23 cellular contexts compared by ENCODE assay signal in genomic region chr20:4511776-4512175, GRCh38.
DNase-seq lines count a peak whose midpoint lies in the region; ATAC-seq and TF ChIP-seq lines count a peak whose summit lies in the region.
"Had no signal": no experiment of that assay in that cellular context is flagged by ENCODE, and none has a peak within 500 bp of the region (broad histone marks: within the 10 kb centered on the region; RNA-seq: fewer than 3 reads in every experiment).

No MANE protein-coding gene starts in this region.

- ATAC-seq in HG03571 (IDR thresholded peaks at IDR 0.05; ENCODE audit: unreplicated experiment) = no peak

- no peak for TF ChIP-seq CTCF in mammary epithelial cell (conservative IDR thresholded peaks at IDR 0.05 in 1 of 2, IDR thresholded peaks at IDR 0.05 in 1 of 2; ENCODE audit: extremely low read depth in 1 of 2, insufficient read depth in 1 of 2, low read depth in 1 of 2, low read length in 2 of 2)
- no peak for TF ChIP-seq CTCF in MCF 10A (IDR thresholded peaks at IDR 0.05; ENCODE audit: unreplicated experiment)
- TF ChIP-seq CTCF in brain microvascular endothelial cell (IDR thresholded peaks at IDR 0.05; ENCODE audit: low read depth, low read length, missing control alignments) = no peak
- TF ChIP-seq CTCF in neural progenitor cell (IDR thresholded peaks at IDR 0.05) = no peak

- H3K4me2 ChIP-seq in mammary epithelial cell (ENCODE audit: insufficient read depth, low read depth, low read length) (no peak overlapping the region), neural progenitor cell (no peak overlapping the region)
- H3K4me2 ChIP-seq: KMS-11, PC-9, SK-N-SH had no signal

- no peak overlapping the region for H3K4me3 ChIP-seq in mammary epithelial cell (replicated peaks in 1 of 3; ENCODE audit: insufficient read depth in 1 of 3, low read depth in 2 of 3, low read length in 3 of 3)
- no peak overlapping the region for H3K4me3 ChIP-seq in NT2/D1 (ENCODE audit: insufficient read length, low read depth)
- no peak overlapping the region for H3K4me3 ChIP-seq in brain microvascular endothelial cell (ENCODE audit: low read depth, low read length)
- no peak overlapping the region for H3K4me3 ChIP-seq in neural progenitor cell
- H3K4me3 ChIP-seq: PC-9 had no signal

- BruUV-seq in mammary epithelial cell (replicated peaks; lab: Mats Ljungman, UMichigan) = no TSS peak
- BruUV-seq in MCF 10A (replicated peaks; lab: Mats Ljungman, UMichigan) = no TSS peak

- no peaks in the 10 kb centered on the region for H3F3A ChIP-seq in neural progenitor cell (ENCODE audit: low read depth)

- CTCF ChIA-PET in mammary epithelial cell (lab: Charles Lee; ENCODE audit: low non-redundant PET) (no interaction called here), MCF 10A (lab: Yijun Ruan, JAX) (interaction anchor here (0.6 kb wide), 1 partner anchor 229 kb away, joined by 3 read pairs; no protein-coding TSS in a partner anchor)

- H4K20me1 ChIP-seq in mammary epithelial cell (ENCODE audit: insufficient read depth, low read length) = no peaks in the 10 kb centered on the region
- no peaks in the 10 kb centered on the region for H4K20me1 ChIP-seq in neural progenitor cell (ENCODE audit: low read depth)

- peak overlapping the region; percentile 95 for H3K27ac ChIP-seq in mammary epithelial cell (ENCODE audit: insufficient read depth, low read depth, low read length)
- peak overlapping the region; percentile 85 for H3K27ac ChIP-seq in brain microvascular endothelial cell
- H3K27ac ChIP-seq in neural progenitor cell = no peak overlapping the region
- H3K27ac ChIP-seq: 22Rv1, HL-60, KMS-11 had no signal

- in situ Hi-C loops in mammary epithelial cell (cut with MboI; ENCODE audit: low sequenced_read_pairs in 2 of 2) = no loop called here
- in situ Hi-C loops in brain microvascular endothelial cell (cut with HindIII; ENCODE audit: low pct_ligation_motif_present, low sequenced_read_pairs) = no loop called here

- peaks cover 45% of the 10 kb centered on the region for H3K4me1 ChIP-seq in mammary epithelial cell (ENCODE audit: insufficient read depth, low read length)
- no peaks in the 10 kb centered on the region for H3K4me1 ChIP-seq in NT2/D1 (ENCODE audit: insufficient read depth, insufficient read length)
- H3K4me1 ChIP-seq in neural progenitor cell = peaks cover 4% of the 10 kb centered on the region
- H3K4me1 ChIP-seq: BE2C had no signal

- H3K79me2 ChIP-seq in mammary epithelial cell (ENCODE audit: insufficient read depth, low read length) (no peaks in the 10 kb centered on the region), neural progenitor cell (ENCODE audit: low read depth) (no peaks in the 10 kb centered on the region)

- H3K27ac Mint-ChIP-seq in MCF 10A (ENCODE audit: low read depth, unreplicated experiment) = no peak overlapping the region
- no peak overlapping the region for H3K27ac Mint-ChIP-seq in neural progenitor cell

- peaks cover 5% of the 10 kb centered on the region for H3K36me3 Mint-ChIP-seq in MCF 10A (ENCODE audit: insufficient read depth, unreplicated experiment)
- peaks cover 3% of the 10 kb centered on the region for H3K36me3 Mint-ChIP-seq in neural progenitor cell

- no peak for DNase-seq in mammary epithelial cell
- no peak for DNase-seq in MCF 10A (ENCODE audit: unreplicated experiment)
- DNase-seq in NT2/D1 (ENCODE audit: low read depth, low spot score) = peak; percentile 32
- no peak for DNase-seq in brain microvascular endothelial cell
- no peak for DNase-seq in OCI-M2 (lab: John Stamatoyannopoulos, UW; ENCODE audit: unreplicated experiment)
- no peak for DNase-seq in GDM1 (lab: John Stamatoyannopoulos, UW)
- DNase-seq in neural progenitor cell (ENCODE audit: low spot score) = no peak
- DNase-seq: BE2C, DMS 273 treated with DMSO at 0.1 percent for 48 hours, MV-4-11, NCI-H1105 treated with DMSO at 0.1 percent for 48 hours, NCI-H2029 treated with DMSO at 0.1 percent for 48 hours, NCI-H345, NCI-H524, NCI-H82, PC-9, RPMI8226, SHP77 treated with DMSO at 0.1 percent for 48 hours, SK-N-SH had no signal

- H3K36me3 ChIP-seq in mammary epithelial cell (ENCODE audit: insufficient read depth, low read length) (no peaks in the 10 kb centered on the region), NT2/D1 (ENCODE audit: insufficient read depth, insufficient read length, low read length) (no peaks in the 10 kb centered on the region), brain microvascular endothelial cell (replicated peaks) (no peaks in the 10 kb centered on the region), neural progenitor cell (peaks cover 4% of the 10 kb centered on the region)
- H3K36me3 ChIP-seq: BE2C had no signal

- intact Hi-C loops in mammary epithelial cell (cut with micrococcal nuclease) = loop anchor here (2.0 to 5.0 kb wide), 3 partner anchors 54 to 185 kb away; no protein-coding TSS in a partner anchor
- intact Hi-C loops in MCF 10A (cut with micrococcal nuclease) = no loop called here

- H3K27me3 Mint-ChIP-seq in MCF 10A (ENCODE audit: insufficient read depth, unreplicated experiment) = no peaks in the 10 kb centered on the region
- peaks cover 4% of the 10 kb centered on the region for H3K27me3 Mint-ChIP-seq in neural progenitor cell (ENCODE audit: insufficient read depth, low read depth)

- H3K9me3 Mint-ChIP-seq in MCF 10A (ENCODE audit: unreplicated experiment) (peaks cover 8% of the 10 kb centered on the region), neural progenitor cell (peaks cover 15% of the 10 kb centered on the region)

- H3K4me1 Mint-ChIP-seq in MCF 10A (ENCODE audit: insufficient read depth, unreplicated experiment) = peaks cover 20% of the 10 kb centered on the region
- peaks cover 22% of the 10 kb centered on the region for H3K4me1 Mint-ChIP-seq in neural progenitor cell

- H3K9ac ChIP-seq in mammary epithelial cell (ENCODE audit: insufficient read depth, low read length) (no peak overlapping the region), NT2/D1 (ENCODE audit: insufficient read length, low read depth) (no peak overlapping the region), neural progenitor cell (no peak overlapping the region)
- H3K9ac ChIP-seq: KMS-11 had no signal

- 100% methylated on average over 1 of the region's 1 CpG for WGBS in mammary epithelial cell (ENCODE audit: low coverage, missing lambda C conversion rate)

- POLR2A ChIA-PET in MCF 10A (lab: Yijun Ruan, JAX) = interaction anchor here (1.4 kb wide), 1 partner anchor 105 kb away, joined by 3 read pairs; no protein-coding TSS in a partner anchor

- H3K27me3 ChIP-seq in mammary epithelial cell (ENCODE audit: insufficient read depth, low read length) (no peaks in the 10 kb centered on the region), NT2/D1 (ENCODE audit: insufficient read depth, insufficient read length) (no peaks in the 10 kb centered on the region), brain microvascular endothelial cell (replicated peaks) (no peaks in the 10 kb centered on the region), neural progenitor cell (no peaks in the 10 kb centered on the region)
- H3K27me3 ChIP-seq: BE2C had no signal

- H2AFZ ChIP-seq in mammary epithelial cell (ENCODE audit: low read depth, low read length) (no peak overlapping the region), neural progenitor cell (replicated peaks) (no peak overlapping the region)
- H2AFZ ChIP-seq: PC-9 had no signal

- peaks cover 12% of the 10 kb centered on the region for H3K9me3 ChIP-seq in mammary epithelial cell (replicated peaks; ENCODE audit: insufficient read depth, low read length)
- peaks cover 11% of the 10 kb centered on the region for H3K9me3 ChIP-seq in NT2/D1 (ENCODE audit: insufficient read depth, low read length)
- no peaks in the 10 kb centered on the region for H3K9me3 ChIP-seq in neural progenitor cell (ENCODE audit: low read depth)
- H3K9me3 ChIP-seq: BE2C had no signal

- no peak overlapping the region for H3K4me3 Mint-ChIP-seq in MCF 10A (ENCODE audit: unreplicated experiment)
- no peak overlapping the region for H3K4me3 Mint-ChIP-seq in neural progenitor cell

- dilution Hi-C loops in mammary epithelial cell (cut with HindIII; ENCODE audit: low sequenced_read_pairs) = no loop called here
